2 cellular contexts compared by ENCODE assay signal in genomic region chr12:118355838-118356237, GRCh38.
TF ChIP-seq lines count a peak whose summit lies in the region.

No MANE protein-coding gene starts in this region.

TF ChIP-seq in liver, 16 proteins besides CTCF, POLR2A, EP300 and RAD21:
- TF ChIP-seq YY1 (IDR thresholded peaks at IDR 0.05) (peak; percentile 54), JUND (IDR thresholded peaks at IDR 0.05) (no peak)

TF ChIP-seq in HepG2, 621 proteins besides CTCF, POLR2A, EP300 and RAD21:
- TF ChIP-seq ZNF468 (CRISPR knock-in tag; IDR thresholded peaks at IDR 0.05), result no peak
- no peak for TF ChIP-seq PPARG (CRISPR knock-in tag; conservative IDR thresholded peaks at IDR 0.05)
- no peak for TF ChIP-seq HINFP (CRISPR knock-in tag; IDR thresholded peaks at IDR 0.05; ENCODE audit: low read depth)
- no peak for TF ChIP-seq ZNF577 (CRISPR knock-in tag; IDR thresholded peaks at IDR 0.05; ENCODE audit: borderline replicate concordance, low read depth)
- TF ChIP-seq SNAI1 (CRISPR knock-in tag; IDR thresholded peaks at IDR 0.05; ENCODE audit: borderline replicate concordance), result no peak
- no peak for TF ChIP-seq ZBTB7B (CRISPR knock-in tag; IDR thresholded peaks at IDR 0.05)
- no peak for TF ChIP-seq HOXD1 (CRISPR knock-in tag; IDR thresholded peaks at IDR 0.05)
- TF ChIP-seq YEATS4 (CRISPR knock-in tag; IDR thresholded peaks at IDR 0.05; ENCODE audit: borderline replicate concordance), result no peak
- TF ChIP-seq SRSF1 (optimal IDR thresholded peaks at IDR 0.05; ENCODE audit: low read depth, low read length), result no peak
- no peak for TF ChIP-seq ZNF501 (CRISPR knock-in tag; IDR thresholded peaks at IDR 0.05)
- TF ChIP-seq ZMYM2 (CRISPR knock-in tag; IDR thresholded peaks at IDR 0.05), result no peak
- no peak for TF ChIP-seq RNF2 (conservative IDR thresholded peaks at IDR 0.05; ENCODE audit: low read depth)
- TF ChIP-seq ZNF607 (CRISPR knock-in tag; IDR thresholded peaks at IDR 0.05; ENCODE audit: borderline replicate concordance), result no peak
- TF ChIP-seq PAX8 (CRISPR knock-in tag; IDR thresholded peaks at IDR 0.05; ENCODE audit: borderline replicate concordance), result no peak
- no peak for TF ChIP-seq FOXO4 (CRISPR knock-in tag; conservative IDR thresholded peaks at IDR 0.05)
- no peak for TF ChIP-seq SOX6 (IDR thresholded peaks at IDR 0.05)
- no peak for TF ChIP-seq SOX6 (CRISPR knock-in tag; IDR thresholded peaks at IDR 0.05)
- TF ChIP-seq ZNF350 (CRISPR knock-in tag; IDR thresholded peaks at IDR 0.05; ENCODE audit: borderline replicate concordance, low read depth), result no peak
